Comparison of ENCODE assay signal across 1 cellular context in the genomic region with DNA sequence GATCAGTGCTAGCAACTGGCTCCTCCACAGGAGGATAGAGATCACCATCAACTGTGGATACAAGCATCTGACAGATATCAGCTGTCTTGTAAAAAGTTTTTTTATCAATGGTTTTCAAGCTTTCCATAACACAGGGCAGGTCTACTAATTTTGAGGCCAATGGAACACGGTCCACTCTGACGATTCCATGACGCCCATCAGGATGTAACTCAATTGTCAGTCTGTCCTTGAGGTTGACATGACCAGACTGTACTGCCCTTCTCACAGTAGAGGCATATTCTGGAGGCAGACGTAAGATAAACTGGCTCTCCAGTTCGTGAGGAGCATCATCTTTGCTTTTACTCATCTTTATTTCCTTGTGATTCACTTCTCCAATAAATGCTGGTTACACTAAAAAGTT.
TF ChIP-seq lines count a peak whose summit lies in the region.

No MANE protein-coding gene starts in this region.

TF ChIP-seq in GM12878, 131 proteins besides CTCF, POLR2A, EP300 and RAD21:
- TF ChIP-seq NFIC (IDR thresholded peaks at IDR 0.05; ENCODE audit: low read depth, low read length): no peak
- 0 out of 2 replicates have a peak, but pooled peaks have one; percentile 30 for TF ChIP-seq SMAD5 (IDR thresholded peaks at IDR 0.05; ENCODE audit: low read depth)
